17 cellular contexts compared by ENCODE assay signal in genomic region chr1:24933468-24933867, GRCh38. TPM values are rescaled to one million over a fixed set of nuclear protein-coding genes. Genes with fewer than 3 reads are reported as not detected.
DNase-seq lines count a peak whose midpoint lies in the region; ATAC-seq lines count a peak whose summit lies in the region.
"Had no signal": no experiment of that assay in that cellular context is flagged by ENCODE, and none has a peak within 500 bp of the region (broad histone marks: within the 10 kb centered on the region; RNA-seq: fewer than 3 reads in every experiment).

No MANE protein-coding gene starts in this region.

- peaks cover 49% of the 10 kb centered on the region for H3K36me3 Mint-ChIP-seq in activated CD4-positive, alpha-beta T cell treated with anti-CD3 and anti-CD28 coated beads, Interleukin-2, amount 10 ng/mL, durations not matched to agents 7 days and 5 days (ENCODE audit: low read depth)
- H3K36me3 Mint-ChIP-seq in CD8-positive, alpha-beta memory T cell: peaks cover 1 to 40% (median 4%) of the 10 kb centered on the region in 3 donors
- H3K36me3 Mint-ChIP-seq in activated naive CD8-positive, alpha-beta T cell: no peaks in the 10 kb centered on the region
- peaks cover 5% of the 10 kb centered on the region for H3K36me3 Mint-ChIP-seq in natural killer cell treated with Interleukin-12 subunit alpha and Interleukin-12 subunit beta and Interleukin-15 and Interleukin-18, amount 100 ng/mL, for 72 hours
- H3K36me3 Mint-ChIP-seq: mesothelial cell of epicardium had no signal

- peaks cover 28% of the 10 kb centered on the region for H3K4me1 ChIP-seq in CD8-positive, alpha-beta memory T cell (ENCODE audit: insufficient read depth, low read length)

- H3K9me3 ChIP-seq in CD8-positive, alpha-beta memory T cell (ENCODE audit: low read length): no peaks in the 10 kb centered on the region

- H3K4me1 Mint-ChIP-seq in activated CD4-positive, alpha-beta T cell treated with anti-CD3 and anti-CD28 coated beads, Interleukin-2, amount 10 ng/mL, durations not matched to agents 7 days and 5 days: peaks cover 70% of the 10 kb centered on the region
- peaks cover 26 to 71% (median 37%) of the 10 kb centered on the region in 3 donors for H3K4me1 Mint-ChIP-seq in CD8-positive, alpha-beta memory T cell
- H3K4me1 Mint-ChIP-seq in activated naive CD8-positive, alpha-beta T cell (ENCODE audit: low read depth): peaks cover 43% of the 10 kb centered on the region
- H3K4me1 Mint-ChIP-seq in natural killer cell treated with Interleukin-12 subunit alpha and Interleukin-12 subunit beta and Interleukin-15 and Interleukin-18, amount 100 ng/mL, for 72 hours (ENCODE audit: low read depth in 2 of 2): peaks cover 38 to 40% of the 10 kb centered on the region in 2 donors

- CTCF ChIA-PET in activated CD4-positive, alpha-beta T cell treated with anti-CD3 and anti-CD28 coated beads, Interleukin-2, amount 10 ng/mL, durations not matched to agents 7 days and 5 days (lab: Charles Lee): interaction anchor here (0.6 to 9.2 kb wide), 13 partner anchors 8 to 186 kb away, joined by 3 to 51 read pairs (median 5); no protein-coding TSS in a partner anchor
- CTCF ChIA-PET in CD8-positive, alpha-beta memory T cell (lab: Charles Lee): interaction anchor here (1.2 to 18.1 kb wide), 17 partner anchors 10 to 166 kb away, joined by 3 to 234 read pairs (median 6); no protein-coding TSS in a partner anchor

- no peaks in the 10 kb centered on the region for H3K27me3 ChIP-seq in CD8-positive, alpha-beta memory T cell (ENCODE audit: insufficient read depth, low read length, poor library complexity, severe bottlenecking)

- H3K27ac Mint-ChIP-seq in activated CD4-positive, alpha-beta T cell treated with anti-CD3 and anti-CD28 coated beads, Interleukin-2, amount 10 ng/mL, durations not matched to agents 7 days and 5 days: no peak overlapping the region
- H3K27ac Mint-ChIP-seq in CD8-positive, alpha-beta memory T cell: peak overlapping the region in 6 of 8 donors; percentile 17 to 95 (median 78)
- peak overlapping the region; percentile 28 for H3K27ac Mint-ChIP-seq in activated naive CD8-positive, alpha-beta T cell
- peak overlapping the region; percentile 49 to 73 for H3K27ac Mint-ChIP-seq in natural killer cell treated with Interleukin-12 subunit alpha and Interleukin-12 subunit beta and Interleukin-15 and Interleukin-18, amount 100 ng/mL, for 72 hours
- H3K27ac Mint-ChIP-seq: mesothelial cell of epicardium had no signal

- H3K27me3 Mint-ChIP-seq in activated CD4-positive, alpha-beta T cell treated with anti-CD3 and anti-CD28 coated beads, Interleukin-2, amount 10 ng/mL, durations not matched to agents 7 days and 5 days: no peaks in the 10 kb centered on the region
- peaks cover 0 to 7% of the 10 kb centered on the region in 2 donors for H3K27me3 Mint-ChIP-seq in CD8-positive, alpha-beta memory T cell
- H3K27me3 Mint-ChIP-seq in activated naive CD8-positive, alpha-beta T cell: no peaks in the 10 kb centered on the region
- H3K27me3 Mint-ChIP-seq in natural killer cell treated with Interleukin-12 subunit alpha and Interleukin-12 subunit beta and Interleukin-15 and Interleukin-18, amount 100 ng/mL, for 72 hours: no peaks in the 10 kb centered on the region

- no peak overlapping the region for H3K27ac ChIP-seq in CD8-positive, alpha-beta memory T cell (ENCODE audit: low read depth, low read length)
- H3K27ac ChIP-seq: SK-N-MC had no signal

- peak overlapping the region; percentile 51 for H3K4me3 Mint-ChIP-seq in activated CD4-positive, alpha-beta T cell treated with anti-CD3 and anti-CD28 coated beads, Interleukin-2, amount 10 ng/mL, durations not matched to agents 7 days and 5 days
- H3K4me3 Mint-ChIP-seq in CD8-positive, alpha-beta memory T cell: peak overlapping the region in 3 of 7 donors; percentile 73 to 83 (median 73)
- H3K4me3 Mint-ChIP-seq in activated naive CD8-positive, alpha-beta T cell: no peak overlapping the region
- peak overlapping the region; percentile 76 for H3K4me3 Mint-ChIP-seq in natural killer cell treated with Interleukin-12 subunit alpha and Interleukin-12 subunit beta and Interleukin-15 and Interleukin-18, amount 100 ng/mL, for 72 hours
- H3K4me3 Mint-ChIP-seq: mesothelial cell of epicardium had no signal

- ATAC-seq in natural killer cell treated with Interleukin-12 subunit alpha and Interleukin-12 subunit beta and Interleukin-15 and Interleukin-18, amount 100 ng/mL, for 72 hours: no peak
- ATAC-seq in GM18909 (IDR thresholded peaks at IDR 0.05; ENCODE audit: poor library complexity, unreplicated experiment) (no peak), HG02870 (IDR thresholded peaks at IDR 0.05; ENCODE audit: unreplicated experiment) (no peak)
- ATAC-seq: activated CD4-positive, CD25-positive, alpha-beta regulatory T cell treated with anti-CD3 and anti-CD28 coated beads, Interleukin-2, amount 50 U/mL, for 24 hours; left lobe of liver had no signal

- DNase-seq in activated CD4-positive, alpha-beta T cell treated with anti-CD3 and anti-CD28 coated beads, Interleukin-2, amount 10 ng/mL, durations not matched to agents 7 days and 5 days: no peak
- DNase-seq in activated CD4-positive, alpha-beta T cell treated with anti-CD3 and anti-CD28 coated beads, Interleukin-2, amount 50 U/mL, for 1 hour: no peak
- DNase-seq in CD8-positive, alpha-beta memory T cell: no peak
- DNase-seq in natural killer cell treated with Interleukin-12 subunit alpha and Interleukin-12 subunit beta and Interleukin-15 and Interleukin-18, amount 100 ng/mL, for 72 hours (ENCODE audit: low spot score): no peak
- no peak for DNase-seq in germinal center (ENCODE audit: low spot score)
- DNase-seq: cortex of kidney; DMS 273 treated with DMSO at 0.1 percent for 48 hours; NCI-H2107; NCI-H510A treated with DMSO at 0.1 percent for 48 hours; stimulated activated CD4-positive, alpha-beta T cell treated with anti-CD3 and anti-CD28 coated beads, Interleukin-4, amount 100 ng/mL, for 1 hour had no signal

- no peak overlapping the region for H3K4me3 ChIP-seq in CD8-positive, alpha-beta memory T cell (ENCODE audit: low read length)
- H3K4me3 ChIP-seq: SK-N-MC had no signal

- H3K9me3 Mint-ChIP-seq in activated CD4-positive, alpha-beta T cell treated with anti-CD3 and anti-CD28 coated beads, Interleukin-2, amount 10 ng/mL, durations not matched to agents 7 days and 5 days: no peaks in the 10 kb centered on the region
- H3K9me3 Mint-ChIP-seq in CD8-positive, alpha-beta memory T cell: no peaks in the 10 kb centered on the region
- H3K9me3 Mint-ChIP-seq in activated naive CD8-positive, alpha-beta T cell (ENCODE audit: low read depth): no peaks in the 10 kb centered on the region
- no peaks in the 10 kb centered on the region for H3K9me3 Mint-ChIP-seq in natural killer cell treated with Interleukin-12 subunit alpha and Interleukin-12 subunit beta and Interleukin-15 and Interleukin-18, amount 100 ng/mL, for 72 hours
- H3K9me3 Mint-ChIP-seq: mesothelial cell of epicardium had no signal

- no peaks in the 10 kb centered on the region for H3K36me3 ChIP-seq in CD8-positive, alpha-beta memory T cell (ENCODE audit: insufficient read depth, low read length)

- POLR2A ChIA-PET in activated CD4-positive, alpha-beta T cell treated with anti-CD3 and anti-CD28 coated beads, Interleukin-2, amount 10 ng/mL, durations not matched to agents 7 days and 5 days (lab: Charles Lee): no interaction called here
- POLR2A ChIA-PET in CD8-positive, alpha-beta memory T cell (lab: Charles Lee): interaction anchor here (1.0 to 2.3 kb wide), 6 partner anchors 19 to 167 kb away, joined by 3 to 7 read pairs (median 3); no protein-coding TSS in a partner anchor

RNA-seq across cellular contexts. Expression of gene RUNX3, which starts 3.4 kb away (rescaled TPM):
- total RNA-seq in activated CD4-positive, alpha-beta T cell treated with anti-CD3 and anti-CD28 coated beads, Interleukin-2, amount 10 ng/mL, durations not matched to agents 7 days and 5 days: 100 to 1,000 TPM; 108 to 125 TPM
- 100 to 1,000 TPM; 218 to 241 TPM for total RNA-seq in CD8-positive, alpha-beta memory T cell
- 107 TPM for polyA plus RNA-seq in CD8-positive, alpha-beta memory T cell
- 100 to 1,000 TPM; 177 to 186 TPM for total RNA-seq in natural killer cell treated with Interleukin-12 subunit alpha and Interleukin-12 subunit beta and Interleukin-15 and Interleukin-18, amount 100 ng/mL, for 72 hours
